1 cellular context compared by ENCODE assay signal in genomic region chr17:47291242-47291873, GRCh38.
TF ChIP-seq lines count a peak whose summit lies in the region.

No MANE protein-coding gene starts in this region.

TF ChIP-seq in HepG2, 621 proteins besides CTCF, POLR2A, EP300 and RAD21 (continued from another document and continues in another):
- TF ChIP-seq ZBTB4 (CRISPR knock-in tag; IDR thresholded peaks at IDR 0.05; ENCODE audit: borderline replicate concordance) (no peak), ZSCAN5A (CRISPR knock-in tag; IDR thresholded peaks at IDR 0.05; ENCODE audit: borderline replicate concordance) (no peak), BRF2 (CRISPR knock-in tag; IDR thresholded peaks at IDR 0.05) (no peak), NFYB (CRISPR knock-in tag; IDR thresholded peaks at IDR 0.05) (no peak), ZNF256 (CRISPR knock-in tag; conservative IDR thresholded peaks at IDR 0.05) (no peak), ZNF605 (CRISPR knock-in tag; IDR thresholded peaks at IDR 0.05) (no peak), USF2 (IDR thresholded peaks at IDR 0.05; ENCODE audit: low read depth, low read length) (no peak), USF2 (CRISPR knock-in tag; IDR thresholded peaks at IDR 0.05; ENCODE audit: borderline replicate concordance) (no peak), TCF7L2 (IDR thresholded peaks at IDR 0.05; ENCODE audit: low read depth, low read length) (no peak), ARID3A (IDR thresholded peaks at IDR 0.05; ENCODE audit: low read depth, low read length) (0 out of 2 replicates have a peak, but pooled peaks have one; percentile 59), ZNF20 (CRISPR knock-in tag; IDR thresholded peaks at IDR 0.05) (no peak), ZBTB39 (CRISPR knock-in tag; IDR thresholded peaks at IDR 0.05) (no peak), ZNF530 (CRISPR knock-in tag; IDR thresholded peaks at IDR 0.05; ENCODE audit: low read depth) (no peak), ZNF160 (CRISPR knock-in tag; IDR thresholded peaks at IDR 0.05) (no peak), HNF1A (IDR thresholded peaks at IDR 0.05; ENCODE audit: low read depth) (peak; percentile 72; the same call in 1 of the 2 replicates), HNF1A (CRISPR knock-in tag; IDR thresholded peaks at IDR 0.05; ENCODE audit: borderline replicate concordance) (no peak), TAF1 (CRISPR knock-in tag; IDR thresholded peaks at IDR 0.05) (no peak), SMAD9 (CRISPR knock-in tag; IDR thresholded peaks at IDR 0.05) (no peak), UBTF (CRISPR knock-in tag; IDR thresholded peaks at IDR 0.05) (no peak), NR2F1 (CRISPR knock-in tag; IDR thresholded peaks at IDR 0.05) (no peak), ZBTB34 (CRISPR knock-in tag; IDR thresholded peaks at IDR 0.05) (no peak), HDAC6 (IDR thresholded peaks at IDR 0.05; ENCODE audit: low read depth, low read length) (no peak), TIGD3 (CRISPR knock-in tag; IDR thresholded peaks at IDR 0.05; ENCODE audit: borderline replicate concordance) (no peak), CREB1 (IDR thresholded peaks at IDR 0.05) (no peak), CREB1 (CRISPR knock-in tag; IDR thresholded peaks at IDR 0.05) (peak; percentile 76; the same call in 1 of the 2 replicates), IRF9 (CRISPR knock-in tag; IDR thresholded peaks at IDR 0.05; ENCODE audit: borderline replicate concordance) (no peak), ADNP (CRISPR knock-in tag; IDR thresholded peaks at IDR 0.05) (no peak)
